ENCODE assay signal across 13 cellular contexts in the genomic region with DNA sequence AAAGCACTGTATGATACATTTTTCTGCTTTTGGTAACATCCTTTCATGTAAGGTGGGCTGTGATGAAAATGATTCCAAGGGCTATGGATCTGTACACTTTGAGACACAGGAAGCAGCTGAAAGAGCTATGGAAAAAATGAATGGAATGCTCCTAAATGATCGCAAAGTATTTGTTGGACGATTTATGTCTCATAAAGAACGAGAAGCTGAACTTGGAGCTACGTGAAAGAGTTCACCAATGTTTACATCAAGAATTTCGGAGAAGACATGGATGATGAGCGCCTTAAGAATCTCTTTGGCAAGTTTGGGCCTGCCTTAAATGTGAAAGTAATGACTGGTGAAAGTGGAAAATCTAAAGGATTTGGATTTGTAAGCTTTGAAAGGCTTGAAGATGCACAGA. TPM values are rescaled to one million over a fixed set of nuclear protein-coding genes. Genes with fewer than 3 reads are reported as not detected.
DNase-seq lines count a peak whose midpoint lies in the region; ATAC-seq, FAIRE-seq and TF ChIP-seq lines count a peak whose summit lies in the region.
"Had no signal": no experiment of that assay in that cellular context is flagged by ENCODE, and none has a peak within 500 bp of the region (broad histone marks: within the 10 kb centered on the region; RNA-seq: fewer than 3 reads in every experiment).

No MANE protein-coding gene starts in this region.

- H3K27me3 Mint-ChIP-seq in stimulated activated naive B cell treated with anti-CD40 and anti-IgM and Interleukin-4, amounts not matched to agents 10 μg/mL and 1 μg/mL and 100 μg/mL, for 72 hours, result peaks cover 29 to 47% of the 10 kb centered on the region in 2 donors

- H3K4me3 ChIP-seq in A549 (no peak overlapping the region), epithelial cell of esophagus (ENCODE audit: low read length) (no peak overlapping the region)

- H3K4me1 ChIP-seq in A549, result 0 out of 3 replicates have a peak, but pooled peaks cover 4% of the 10 kb centered on the region

- H3K27ac ChIP-seq in A549, result no peak overlapping the region

- CTCF ChIA-PET in A549 (lab: Yijun Ruan, JAX), result interaction anchor here (1.0 to 4.0 kb wide), 11 partner anchors 10 to 570 kb away, joined by 3 to 26 read pairs (median 4); partner anchors contain the start of gene C12orf56

- H3K36me3 Mint-ChIP-seq in stimulated activated naive B cell treated with anti-CD40 and anti-IgM and Interleukin-4, amounts not matched to agents 10 μg/mL and 1 μg/mL and 100 μg/mL, for 72 hours, result peaks cover 4 to 6% of the 10 kb centered on the region in 2 donors

- 0 out of 3 replicates have a peak, but pooled peaks cover 4% of the 10 kb centered on the region for H3K9me3 ChIP-seq in A549

- WGBS in A549 (ENCODE audit: missing lambda C conversion rate), result 38% methylated on average over 6 of the region's 6 CpGs

- H3K4me3 Mint-ChIP-seq in stimulated activated naive B cell treated with anti-CD40 and anti-IgM and Interleukin-4, amounts not matched to agents 10 μg/mL and 1 μg/mL and 100 μg/mL, for 72 hours, result peak overlapping the region in 1 of 2 donors; percentile 89

- H3K4me1 Mint-ChIP-seq in stimulated activated naive B cell treated with anti-CD40 and anti-IgM and Interleukin-4, amounts not matched to agents 10 μg/mL and 1 μg/mL and 100 μg/mL, for 72 hours, result peaks cover 7 to 8% of the 10 kb centered on the region in 2 donors

- no peak for TF ChIP-seq RAD21 in A549 (conservative IDR thresholded peaks at IDR 0.05 in 1 of 2, IDR thresholded peaks at IDR 0.05 in 1 of 2)

- TF ChIP-seq POLR2A in A549 (IDR thresholded peaks at IDR 0.05; ENCODE audit: low read length), result no peak

- H3K27ac Mint-ChIP-seq in stimulated activated naive B cell treated with anti-CD40 and anti-IgM and Interleukin-4, amounts not matched to agents 10 μg/mL and 1 μg/mL and 100 μg/mL, for 72 hours, result no peak overlapping the region
- H3K27ac Mint-ChIP-seq: dendritic cell treated with granulocyte-macrophage colony-stimulating factor and Interleukin-4, amounts not matched to agents 40 ng/mL and 50 ng/mL, for 4 days had no signal

- peak overlapping the region; percentile 25; the same call in 1 of the 3 replicates for H3K4me2 ChIP-seq in A549

- TF ChIP-seq CTCF in A549 (IDR thresholded peaks at IDR 0.05) (no peak), epithelial cell of esophagus (IDR thresholded peaks at IDR 0.05; ENCODE audit: insufficient read depth, low read depth, low read length, missing control alignments) (no peak), omental fat pad (IDR thresholded peaks at IDR 0.05) (no peak)

- POLR2A ChIA-PET in A549 (lab: Yijun Ruan, JAX), result no interaction called here

- no peak for DNase-seq in A549 (ENCODE audit: low read depth in 1 of 2, low spot score in 1 of 2)
- peak; percentile 51 for DNase-seq in HTR-8/SVneo (ENCODE audit: insufficient read length, low spot score)
- DNase-seq in epithelial cell of esophagus (ENCODE audit: low read depth), result peak; percentile 77
- DNase-seq in omental fat pad (ENCODE audit: low spot score), result no peak
- no peak for DNase-seq in stimulated activated naive B cell treated with anti-CD40 and anti-IgM and Interleukin-4, amounts not matched to agents 10 μg/mL and 1 μg/mL and 100 μg/mL, for 72 hours
- no peak for DNase-seq in germinal center (ENCODE audit: low spot score)
- DNase-seq: activated CD4-positive, CD25-positive, alpha-beta regulatory T cell; activated gamma-delta T cell; Kasumi-1; stimulated activated naive CD4-positive, alpha-beta T cell treated with Interleukin-2 at 50 U/mL for 16 hours had no signal

- TF ChIP-seq EP300 in A549 (IDR thresholded peaks at IDR 0.05), result no peak

- ATAC-seq in A549 (no peak), omental fat pad (ENCODE audit: low FRiP score) (peak; percentile 24), GM21447 (IDR thresholded peaks at IDR 0.05; ENCODE audit: unreplicated experiment) (no peak), GM19467 (IDR thresholded peaks at IDR 0.05; ENCODE audit: unreplicated experiment) (no peak)
- ATAC-seq in stimulated activated naive B cell treated with anti-CD40 and anti-IgM and Interleukin-4, amounts not matched to agents 10 μg/mL and 1 μg/mL and 100 μg/mL, for 72 hours (replicated peaks), result no peak

- peaks cover 8 to 11% of the 10 kb centered on the region in 2 donors for H3K9me3 Mint-ChIP-seq in stimulated activated naive B cell treated with anti-CD40 and anti-IgM and Interleukin-4, amounts not matched to agents 10 μg/mL and 1 μg/mL and 100 μg/mL, for 72 hours

- peak; percentile 73 for FAIRE-seq in A549 (lab: Jason Lieb, UNC)
- FAIRE-seq in HTR-8/SVneo (lab: Jason Lieb, UNC), result peak; percentile 59

TF ChIP-seq in A549, 52 proteins besides CTCF, POLR2A, EP300 and RAD21 (continues in another document):
- TF ChIP-seq KDM1A (IDR thresholded peaks at IDR 0.05; ENCODE audit: low read depth), result no peak
- TF ChIP-seq, protein P1, sequence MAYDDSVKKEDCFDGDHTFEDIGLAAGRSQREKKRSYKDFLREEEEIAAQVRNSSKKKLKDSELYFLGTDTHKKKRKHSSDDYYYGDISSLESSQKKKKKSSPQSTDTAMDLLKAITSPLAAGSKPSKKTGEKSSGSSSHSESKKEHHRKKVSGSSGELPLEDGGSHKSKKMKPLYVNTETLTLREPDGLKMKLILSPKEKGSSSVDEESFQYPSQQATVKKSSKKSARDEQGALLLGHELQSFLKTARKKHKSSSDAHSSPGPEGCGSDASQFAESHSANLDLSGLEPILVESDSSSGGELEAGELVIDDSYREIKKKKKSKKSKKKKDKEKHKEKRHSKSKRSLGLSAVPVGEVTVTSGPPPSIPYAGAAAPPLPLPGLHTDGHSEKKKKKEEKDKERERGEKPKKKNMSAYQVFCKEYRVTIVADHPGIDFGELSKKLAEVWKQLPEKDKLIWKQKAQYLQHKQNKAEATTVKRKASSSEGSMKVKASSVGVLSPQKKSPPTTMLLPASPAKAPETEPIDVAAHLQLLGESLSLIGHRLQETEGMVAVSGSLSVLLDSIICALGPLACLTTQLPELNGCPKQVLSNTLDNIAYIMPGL (CRISPR knock-in tag; IDR thresholded peaks at IDR 0.05; ENCODE audit: borderline replicate concordance), result no peak
- TF ChIP-seq, protein P2, sequence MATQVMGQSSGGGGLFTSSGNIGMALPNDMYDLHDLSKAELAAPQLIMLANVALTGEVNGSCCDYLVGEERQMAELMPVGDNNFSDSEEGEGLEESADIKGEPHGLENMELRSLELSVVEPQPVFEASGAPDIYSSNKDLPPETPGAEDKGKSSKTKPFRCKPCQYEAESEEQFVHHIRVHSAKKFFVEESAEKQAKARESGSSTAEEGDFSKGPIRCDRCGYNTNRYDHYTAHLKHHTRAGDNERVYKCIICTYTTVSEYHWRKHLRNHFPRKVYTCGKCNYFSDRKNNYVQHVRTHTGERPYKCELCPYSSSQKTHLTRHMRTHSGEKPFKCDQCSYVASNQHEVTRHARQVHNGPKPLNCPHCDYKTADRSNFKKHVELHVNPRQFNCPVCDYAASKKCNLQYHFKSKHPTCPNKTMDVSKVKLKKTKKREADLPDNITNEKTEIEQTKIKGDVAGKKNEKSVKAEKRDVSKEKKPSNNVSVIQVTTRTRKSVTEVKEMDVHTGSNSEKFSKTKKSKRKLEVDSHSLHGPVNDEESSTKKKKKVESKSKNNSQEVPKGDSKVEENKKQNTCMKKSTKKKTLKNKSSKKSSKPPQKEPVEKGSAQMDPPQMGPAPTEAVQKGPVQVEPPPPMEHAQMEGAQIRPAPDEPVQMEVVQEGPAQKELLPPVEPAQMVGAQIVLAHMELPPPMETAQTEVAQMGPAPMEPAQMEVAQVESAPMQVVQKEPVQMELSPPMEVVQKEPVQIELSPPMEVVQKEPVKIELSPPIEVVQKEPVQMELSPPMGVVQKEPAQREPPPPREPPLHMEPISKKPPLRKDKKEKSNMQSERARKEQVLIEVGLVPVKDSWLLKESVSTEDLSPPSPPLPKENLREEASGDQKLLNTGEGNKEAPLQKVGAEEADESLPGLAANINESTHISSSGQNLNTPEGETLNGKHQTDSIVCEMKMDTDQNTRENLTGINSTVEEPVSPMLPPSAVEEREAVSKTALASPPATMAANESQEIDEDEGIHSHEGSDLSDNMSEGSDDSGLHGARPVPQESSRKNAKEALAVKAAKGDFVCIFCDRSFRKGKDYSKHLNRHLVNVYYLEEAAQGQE (IDR thresholded peaks at IDR 0.05), result no peak
- no peak for TF ChIP-seq NFE2L2 (conservative IDR thresholded peaks at IDR 0.05; ENCODE audit: low read length)
- TF ChIP-seq, protein P3, sequence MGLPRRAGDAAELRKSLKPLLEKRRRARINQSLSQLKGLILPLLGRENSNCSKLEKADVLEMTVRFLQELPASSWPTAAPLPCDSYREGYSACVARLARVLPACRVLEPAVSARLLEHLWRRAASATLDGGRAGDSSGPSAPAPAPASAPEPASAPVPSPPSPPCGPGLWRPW (IDR thresholded peaks at IDR 0.05), result no peak
- no peak for TF ChIP-seq KDM5A (IDR thresholded peaks at IDR 0.05)
- TF ChIP-seq ZFP36 (IDR thresholded peaks at IDR 0.05; ENCODE audit: borderline replicate concordance, partially characterized antibody), result no peak
- TF ChIP-seq TFCP2L1 (CRISPR knock-in tag; IDR thresholded peaks at IDR 0.05), result no peak
- no peak for TF ChIP-seq ZNF302 (CRISPR knock-in tag; IDR thresholded peaks at IDR 0.05)
- no peak for TF ChIP-seq RNF2 (IDR thresholded peaks at IDR 0.05; ENCODE audit: borderline replicate concordance, low read depth)

RNA-seq across cellular contexts. Expression of gene SRGAP1, which starts 22.1 kb away (rescaled TPM):
- polyA plus RNA-seq in A549 (2011; rRNA removed) (22.9 and 23.6 TPM in 2 replicates), A549 (2017; fragmentation: RNase III; extraction: RNeasy Plus Mini Kit Qiagen cat#74134 plus additional on column Dnase treatment) (7.9 to 8.4 TPM (median 8.3 TPM) in 3 replicates)
- 3.4 and 4.4 TPM in 2 replicates for polyA plus RNA-seq in A549 (2012; cell fraction: cytosol; rRNA removed)
- 18.3 and 19.5 TPM in 2 replicates for polyA plus RNA-seq in A549 (2012; cell fraction: nucleus; rRNA removed)
- polyA minus RNA-seq in A549 (2011; rRNA and poly(A)+ RNA removed), result 47.3 and 57.7 TPM in 2 replicates
- total RNA-seq in omental fat pad, result 10 to 100 TPM; 10.6 to 69.1 (median 12.9) TPM

RNA-seq across cellular contexts. Expression of gene RXYLT1, which starts 42.6 kb away (rescaled TPM):
- polyA plus RNA-seq in A549 (2011; rRNA removed) (48.1 and 59.1 TPM in 2 replicates), A549 (2017; fragmentation: RNase III; extraction: RNeasy Plus Mini Kit Qiagen cat#74134 plus additional on column Dnase treatment) (31.6 to 35.7 TPM (median 34.2 TPM) in 3 replicates)
- polyA plus RNA-seq in A549 (2012; cell fraction: cytosol; rRNA removed), result 19.7 and 20.3 TPM in 2 replicates
- 12.8 and 15.0 TPM in 2 replicates for polyA plus RNA-seq in A549 (2012; cell fraction: nucleus; rRNA removed)
- polyA minus RNA-seq in A549 (2011; rRNA and poly(A)+ RNA removed), result 8.6 and 13.2 TPM in 2 replicates
- total RNA-seq in omental fat pad, result 10 to 100 TPM; 16.0 to 18.7 (median 17.0) TPM

Comparison
In these comparisons a context has a peak if more than half of its experiments do, and no peak if none do; other contexts are left out.
1. DNase-seq: peak in HTR-8/SVneo (single experiment) and epithelial cell of esophagus (single experiment); none in A549 (0 of 2), omental fat pad (single experiment), stimulated activated naive B cell treated with anti-CD40 and anti-IgM and Interleukin-4, amounts not matched to agents 10 μg/mL and 1 μg/mL and 100 μg/mL, for 72 hours (single experiment) and germinal center (single experiment).